Comparison of ENCODE assay signal across 28 cellular contexts in the genomic region with DNA sequence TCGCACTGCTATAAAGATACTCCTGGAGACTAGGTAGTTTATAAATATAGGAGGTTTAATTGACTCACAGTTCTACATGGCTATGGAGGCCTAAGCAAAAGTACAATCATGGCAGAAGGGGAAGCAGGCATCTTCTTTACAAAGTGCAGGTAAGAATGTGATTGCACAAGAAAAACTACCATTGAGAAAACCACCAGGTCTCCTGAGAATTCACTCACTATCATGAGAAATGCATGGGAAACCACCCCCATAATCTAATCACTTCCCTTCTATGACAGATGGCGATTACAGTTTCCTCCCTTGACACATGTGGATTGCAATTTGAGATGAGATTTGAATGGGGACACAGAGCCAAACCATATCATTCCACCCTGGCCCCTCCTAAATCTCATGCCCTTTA.
A peak's percentile ranks its signal among the peaks of the same experiment; 100 is the strongest.
DNase-seq lines count a peak whose midpoint lies in the region; ATAC-seq, FAIRE-seq and TF ChIP-seq lines count a peak whose summit lies in the region.
"Had no signal": no experiment of that assay in that cellular context is flagged by ENCODE, and none has a peak within 500 bp of the region (broad histone marks: within the 10 kb centered on the region; RNA-seq: fewer than 3 reads in every experiment).

No MANE protein-coding gene starts in this region.

- H3K4me3 Mint-ChIP-seq in effector memory CD8-positive, alpha-beta T cell, result no peak overlapping the region
- H3K4me3 Mint-ChIP-seq in activated CD8-positive, alpha-beta T cell treated with anti-CD3 and anti-CD28 coated beads, Interleukin-2, amount 10 ng/mL, durations not matched to agents 7 days and 5 days, result no peak overlapping the region
- H3K4me3 Mint-ChIP-seq: activated T-cell treated with anti-CD3 and anti-CD28 coated beads, Interleukin-2, amount 50 U/mL, for 72 hours; CD8-positive, alpha-beta memory T cell; HFFc6; stimulated activated naive CD8-positive, alpha-beta T cell treated with anti-CD3 and anti-CD28 coated beads, Interleukin-15, Interleukin-2, amounts not matched to agents 100 ng/mL and 50 ng/mL, for 24 hours; WTC11 had no signal

- no peak overlapping the region for H3K27ac ChIP-seq in GM12878 (ENCODE audit: control insufficient read depth, insufficient read depth)
- H3K27ac ChIP-seq in body of pancreas, result no peak overlapping the region
- H3K27ac ChIP-seq: ascending aorta, esophagus muscularis mucosa, gastroesophageal sphincter, lower lobe of right lung, RWPE1, tibial nerve had no signal

- in situ Hi-C loops in GM12878 (cut with MboI), result no loop called here

- SMC1A ChIA-PET in GM12878 (lab: Charles Lee; ENCODE audit: uncharacterized antibody, unreplicated experiment), result no interaction called here

- H3K4me1 ChIP-seq in GM12878 (ENCODE audit: control insufficient read depth, insufficient read depth, low read length), result no peaks in the 10 kb centered on the region
- no peaks in the 10 kb centered on the region for H3K4me1 ChIP-seq in body of pancreas
- H3K4me1 ChIP-seq: ascending aorta, esophagus muscularis mucosa, gastroesophageal sphincter, lower lobe of right lung, tibial nerve had no signal

- H4K20me1 ChIP-seq in GM12878 (ENCODE audit: control insufficient read depth, insufficient read depth), result no peaks in the 10 kb centered on the region

- no peak for FAIRE-seq in GM12878 (lab: Jason Lieb, UNC)
- FAIRE-seq: GM19239, kidney had no signal

- WGBS in GM12878 (ENCODE audit: insufficient coverage, insufficient replicate concordance, low lambda C conversion rate, missing lambda C conversion rate), result 39% methylated on average over 2 of the region's 2 CpGs
- WGBS in body of pancreas, 2 donors, result 63 to 69% methylated on average over 2 of the region's 2 CpGs

- CTCF ChIA-PET in GM12878 (lab: Yijun Ruan, JAX), result no interaction called here
- CTCF ChIA-PET in activated CD8-positive, alpha-beta T cell treated with anti-CD3 and anti-CD28 coated beads, Interleukin-2, amount 10 ng/mL, durations not matched to agents 7 days and 5 days (lab: Charles Lee), result no interaction called here

- TF ChIP-seq POLR2A in GM18505 (IDR thresholded peaks at IDR 0.05; ENCODE audit: borderline replicate concordance, extremely low read depth, insufficient read depth, insufficient read length) (no peak), GM12878 (IDR thresholded peaks at IDR 0.05; ENCODE audit: low read depth, low read length) (no peak), body of pancreas (IDR thresholded peaks at IDR 0.05) (no peak)

- no peak overlapping the region for H3K27ac Mint-ChIP-seq in effector memory CD8-positive, alpha-beta T cell
- no peak overlapping the region for H3K27ac Mint-ChIP-seq in activated CD8-positive, alpha-beta T cell treated with anti-CD3 and anti-CD28 coated beads, Interleukin-2, amount 10 ng/mL, durations not matched to agents 7 days and 5 days
- H3K27ac Mint-ChIP-seq: activated naive CD4-positive, alpha-beta T cell treated with anti-CD3 and anti-CD28 coated beads, Interleukin-2, amount 50 U/mL, for 72 hours; activated T-cell treated with anti-CD3 and anti-CD28 coated beads, Interleukin-2, amount 50 U/mL, for 72 hours; CD8-positive, alpha-beta memory T cell; HFFc6; stimulated activated naive CD8-positive, alpha-beta T cell treated with anti-CD3 and anti-CD28 coated beads, Interleukin-15, Interleukin-2, amounts not matched to agents 100 ng/mL and 50 ng/mL, for 24 hours; WTC11 had no signal

- no peak; a peak in 1 of 4 replicates for TF ChIP-seq EP300 in GM12878 (IDR thresholded peaks at IDR 0.05; ENCODE audit: borderline replicate concordance in 1 of 2, control insufficient read depth in 1 of 2, low read depth in 2 of 2, low read length in 2 of 2)

- no peaks in the 10 kb centered on the region for H3K36me3 Mint-ChIP-seq in effector memory CD8-positive, alpha-beta T cell (ENCODE audit: insufficient read depth)
- H3K36me3 Mint-ChIP-seq in activated CD8-positive, alpha-beta T cell treated with anti-CD3 and anti-CD28 coated beads, Interleukin-2, amount 10 ng/mL, durations not matched to agents 7 days and 5 days (ENCODE audit: low read depth), result no peaks in the 10 kb centered on the region
- H3K36me3 Mint-ChIP-seq: activated naive CD4-positive, alpha-beta T cell treated with anti-CD3 and anti-CD28 coated beads, Interleukin-2, amount 50 U/mL, for 72 hours had no signal

- POLR2A ChIA-PET in GM12878 (lab: Charles Lee), result no interaction called here
- POLR2A ChIA-PET in activated CD8-positive, alpha-beta T cell treated with anti-CD3 and anti-CD28 coated beads, Interleukin-2, amount 10 ng/mL, durations not matched to agents 7 days and 5 days (lab: Charles Lee), result no interaction called here

- H3K4me3 ChIP-seq in GM12878 (no peak overlapping the region), body of pancreas (no peak overlapping the region)
- H3K4me3 ChIP-seq: ascending aorta, esophagus muscularis mucosa, gastroesophageal sphincter, lower lobe of right lung, smooth muscle cell, tibial nerve had no signal

- peaks cover 10 to 11% of the 10 kb centered on the region in 2 donors for H3K27me3 Mint-ChIP-seq in effector memory CD8-positive, alpha-beta T cell
- peaks cover 2% of the 10 kb centered on the region for H3K27me3 Mint-ChIP-seq in activated CD8-positive, alpha-beta T cell treated with anti-CD3 and anti-CD28 coated beads, Interleukin-2, amount 10 ng/mL, durations not matched to agents 7 days and 5 days (ENCODE audit: low read depth)
- H3K27me3 Mint-ChIP-seq: stimulated activated naive CD8-positive, alpha-beta T cell treated with anti-CD3 and anti-CD28 coated beads, Interleukin-15, Interleukin-2, amounts not matched to agents 100 ng/mL and 50 ng/mL, for 24 hours had no signal

- H3K9ac ChIP-seq in GM12878 (ENCODE audit: control insufficient read depth, insufficient read depth, low read length), result no peak overlapping the region

- H3K4me2 ChIP-seq in GM12878 (ENCODE audit: control insufficient read depth, insufficient read depth), result no peak overlapping the region
- H3K4me2 ChIP-seq: smooth muscle cell had no signal

- RAD21 ChIA-PET in GM12878 (lab: Charles Lee; ENCODE audit: unreplicated experiment), result no interaction called here

- H3K79me2 ChIP-seq in GM12878 (ENCODE audit: control insufficient read depth, insufficient read depth, low read length), result no peaks in the 10 kb centered on the region

- H3K27me3 ChIP-seq in GM12878 (replicated peaks in 1 of 2; ENCODE audit: control insufficient read depth in 2 of 2, insufficient read depth in 2 of 2, low read length in 1 of 2), result no peaks in the 10 kb centered on the region
- no peaks in the 10 kb centered on the region for H3K27me3 ChIP-seq in body of pancreas
- H3K27me3 ChIP-seq: ascending aorta, esophagus muscularis mucosa, gastroesophageal sphincter, tibial nerve had no signal

- TF ChIP-seq RAD21 in GM12878 (IDR thresholded peaks at IDR 0.05; ENCODE audit: insufficient read depth, low read depth, low read length), result no peak

- intact Hi-C loops in GM12878 (cut with micrococcal nuclease; ENCODE audit: unreplicated experiment), result no loop called here
- intact Hi-C loops in body of pancreas (cut with DNase I), result no loop called here

- no peaks in the 10 kb centered on the region for H3K36me3 ChIP-seq in GM12878 (ENCODE audit: control insufficient read depth in 2 of 2, insufficient read depth in 2 of 2, low read length in 1 of 2)
- H3K36me3 ChIP-seq in body of pancreas (replicated peaks in 1 of 2; ENCODE audit: insufficient read depth in 1 of 2, low read depth in 2 of 2), result no peaks in the 10 kb centered on the region
- H3K36me3 ChIP-seq: ascending aorta, esophagus muscularis mucosa, gastroesophageal sphincter, lower lobe of right lung, tibial nerve had no signal

- H3K9me3 Mint-ChIP-seq in effector memory CD8-positive, alpha-beta T cell, result no peaks in the 10 kb centered on the region
- H3K9me3 Mint-ChIP-seq in activated CD8-positive, alpha-beta T cell treated with anti-CD3 and anti-CD28 coated beads, Interleukin-2, amount 10 ng/mL, durations not matched to agents 7 days and 5 days (ENCODE audit: insufficient read depth), result no peaks in the 10 kb centered on the region
- H3K9me3 Mint-ChIP-seq: activated naive CD4-positive, alpha-beta T cell treated with anti-CD3 and anti-CD28 coated beads, Interleukin-2, amount 50 U/mL, for 72 hours had no signal

- peak; percentile 34 for DNase-seq in GM12878 (ENCODE audit: low read depth, low spot score)
- no peak for DNase-seq in activated CD8-positive, alpha-beta memory T cell treated with anti-CD3 and anti-CD28 coated beads for 24 hours
- no peak for DNase-seq in effector memory CD8-positive, alpha-beta T cell
- no peak for DNase-seq in body of pancreas
- DNase-seq in activated CD8-positive, alpha-beta T cell treated with anti-CD3 and anti-CD28 coated beads, Interleukin-2, amount 10 ng/mL, durations not matched to agents 7 days and 5 days, result no peak
- DNase-seq: activated T-cell treated with anti-CD3 and anti-CD28 coated beads, Interleukin-2, amount 50 U/mL, for 72 hours; CD8-positive, alpha-beta memory T cell; DMS79; HFFc6; kidney; lower lobe of right lung; NCI-H1417 treated with DMSO at 0.1 percent for 48 hours; NCI-H2171; NCI-H526 treated with DMSO at 0.1 percent for 48 hours; stimulated activated CD4-positive, alpha-beta T cell treated with anti-CD3 and anti-CD28 coated beads, Interleukin-2, amount 100 ng/mL, for 48 hours had no signal

- no peak overlapping the region for H2AFZ ChIP-seq in GM12878 (ENCODE audit: control insufficient read depth, low read depth, low read length)

- H3K4me1 Mint-ChIP-seq in effector memory CD8-positive, alpha-beta T cell (ENCODE audit: low read depth in 2 of 2), result no peaks in the 10 kb centered on the region
- no peaks in the 10 kb centered on the region for H3K4me1 Mint-ChIP-seq in activated CD8-positive, alpha-beta T cell treated with anti-CD3 and anti-CD28 coated beads, Interleukin-2, amount 10 ng/mL, durations not matched to agents 7 days and 5 days (ENCODE audit: low read depth)
- H3K4me1 Mint-ChIP-seq: CD8-positive, alpha-beta memory T cell had no signal

- TF ChIP-seq CTCF in GM12878 (IDR thresholded peaks at IDR 0.05 in 2 of 3, conservative IDR thresholded peaks at IDR 0.05 in 1 of 3; ENCODE audit: control insufficient read depth in 2 of 3, extremely low read depth in 1 of 3, insufficient read depth in 1 of 3, low read depth in 3 of 3, low read length in 3 of 3), result no peak
- TF ChIP-seq CTCF in body of pancreas (IDR thresholded peaks at IDR 0.05), result no peak

- H3K9me3 ChIP-seq in GM12878 (replicated peaks; ENCODE audit: control insufficient read depth, insufficient read depth, low read length), result peaks cover 2% of the 10 kb centered on the region; the same call in 1 of the 3 replicates
- H3K9me3 ChIP-seq in body of pancreas, result no peaks in the 10 kb centered on the region
- H3K9me3 ChIP-seq: ascending aorta, esophagus muscularis mucosa, gastroesophageal sphincter, lower lobe of right lung, tibial nerve had no signal

- BruUV-seq in GM12878 (replicated peaks; lab: Mats Ljungman, UMichigan), result no TSS peak

- peak; percentile 58 for ATAC-seq in GM18505 (IDR thresholded peaks at IDR 0.05; ENCODE audit: unreplicated experiment)
- ATAC-seq in GM21529 (IDR thresholded peaks at IDR 0.05; ENCODE audit: unreplicated experiment), result peak; percentile 62
- ATAC-seq in HG03159 (IDR thresholded peaks at IDR 0.05; ENCODE audit: unreplicated experiment), result peak; percentile 65
- ATAC-seq in GM12878, result peak; percentile 73
- ATAC-seq in effector memory CD8-positive, alpha-beta T cell (replicated peaks), result no peak
- no peak for ATAC-seq in body of pancreas
- no peak for ATAC-seq in activated CD8-positive, alpha-beta T cell treated with anti-CD3 and anti-CD28 coated beads, Interleukin-2, amount 10 ng/mL, durations not matched to agents 7 days and 5 days
- ATAC-seq: activated naive CD4-positive, alpha-beta T cell treated with anti-CD3 and anti-CD28 coated beads, Interleukin-2, amount 50 U/mL, for 72 hours; activated T-cell treated with anti-CD3 and anti-CD28 coated beads, Interleukin-2, amount 50 U/mL, for 72 hours; gastroesophageal sphincter; lower lobe of right lung; WTC11 had no signal

Comparison
In these comparisons a context has a peak if more than half of its experiments do, and no peak if none do; other contexts are left out.
1. ATAC-seq: peak in GM18505 (single experiment), GM21529 (single experiment), HG03159 (single experiment) and GM12878 (single experiment); none in effector memory CD8-positive, alpha-beta T cell (single experiment), body of pancreas (single experiment) and activated CD8-positive, alpha-beta T cell treated with anti-CD3 and anti-CD28 coated beads, Interleukin-2, amount 10 ng/mL, durations not matched to agents 7 days and 5 days (single experiment).